ENCODE assay signal across 17 cellular contexts in the genomic region with DNA sequence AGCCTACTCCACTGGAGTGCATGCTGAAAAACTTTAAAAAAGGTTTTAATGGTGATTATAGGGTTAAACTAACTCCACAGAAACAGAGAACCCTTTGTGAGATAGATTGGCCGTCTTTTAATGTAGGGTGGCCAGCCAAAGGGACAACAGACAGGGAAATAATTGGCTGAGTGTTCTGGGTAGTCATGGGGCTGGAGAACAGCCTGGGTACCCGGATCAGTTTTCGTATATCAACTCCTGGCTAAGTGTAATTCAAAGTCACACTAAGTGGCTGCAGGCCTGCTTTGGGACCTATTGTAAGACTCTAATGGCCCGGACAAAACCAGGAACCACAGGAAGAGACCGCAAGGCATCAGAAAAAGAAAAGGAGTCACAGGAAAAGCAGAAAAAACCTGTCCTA.
"Had no signal": no experiment of that assay in that cellular context is flagged by ENCODE, and none has a peak within 500 bp of the region (broad histone marks: within the 10 kb centered on the region; RNA-seq: fewer than 3 reads in every experiment).

No MANE protein-coding gene starts in this region.

- H3K9me3 ChIP-seq: esophagus squamous epithelium, lower lobe of right lung, SJCRH30, suprapubic skin, upper lobe of right lung had no signal

- H3K4me3 ChIP-seq: esophagus squamous epithelium, lower lobe of right lung, SJCRH30, skin epidermis, suprapubic skin, upper lobe of right lung had no signal

- H3K9me3 Mint-ChIP-seq: immature natural killer cell; naive thymus-derived CD4-positive, alpha-beta T cell had no signal

- H3K36me3 ChIP-seq: SJCRH30 had no signal

- DNase-seq: activated CD4-positive, alpha-beta T cell treated with anti-CD3 and anti-CD28 coated beads for 4 hours; activated CD8-positive, alpha-beta memory T cell treated with anti-CD3 and anti-CD28 coated beads for 24 hours; central memory CD4-positive, alpha-beta T cell; cortex of kidney; effector CD8-positive, alpha-beta T cell; esophagus squamous epithelium; immature natural killer cell; lower lobe of right lung; naive thymus-derived CD4-positive, alpha-beta T cell; SJCRH30; stimulated activated CD4-positive, alpha-beta T cell treated with anti-CD3 and anti-CD28 coated beads, Interleukin-4, amount 100 ng/mL, for 24 hours; stimulated activated naive CD4-positive, alpha-beta T cell; T-helper 2 cell; upper lobe of right lung had no signal

- H3K4me1 ChIP-seq: esophagus squamous epithelium, lower lobe of right lung, SJCRH30, suprapubic skin, upper lobe of right lung had no signal

- H3K4me1 Mint-ChIP-seq: immature natural killer cell had no signal

- H3K27ac ChIP-seq: esophagus squamous epithelium, lower lobe of right lung, SJCRH30, skin epidermis, suprapubic skin, upper lobe of right lung had no signal

- H3K4me3 Mint-ChIP-seq: immature natural killer cell; naive thymus-derived CD4-positive, alpha-beta T cell; WTC11 had no signal

- ATAC-seq: lower lobe of right lung; naive thymus-derived CD4-positive, alpha-beta T cell; upper lobe of right lung; WTC11 had no signal

- H3K27me3 Mint-ChIP-seq: naive thymus-derived CD4-positive, alpha-beta T cell had no signal

- H3K27me3 ChIP-seq: esophagus squamous epithelium, SJCRH30, suprapubic skin, upper lobe of right lung had no signal
